33 cellular contexts compared by ENCODE assay signal in genomic region chr2:46537046-46537445, GRCh38. TPM values are rescaled to one million over a fixed set of nuclear protein-coding genes. Genes with fewer than 3 reads are reported as not detected.
"Had no signal": no experiment of that assay in that cellular context is flagged by ENCODE, and none has a peak within 500 bp of the region (broad histone marks: within the 10 kb centered on the region; RNA-seq: fewer than 3 reads in every experiment).

No MANE protein-coding gene starts in this region.

- H3K27ac ChIP-seq: pancreas, prostate gland, tibial artery had no signal

- H3K4me3 ChIP-seq: gastroesophageal sphincter, lower lobe of right lung, pancreas, prostate gland, smooth muscle cell, stomach, tibial artery had no signal

- DNase-seq: activated B cell treated with CpG ODN at 0.5 μM for 24 hours; activated CD4-positive, alpha-beta T cell treated with anti-CD3 and anti-CD28 coated beads, Interleukin-2, amount 50 U/mL, for 1 hour; activated CD8-positive, alpha-beta T cell treated with anti-CD3 and anti-CD28 coated beads for 36 hours; activated gamma-delta T cell treated with Interleukin-2 at 50 U/mL for 16 hours; activated naive CD4-positive, alpha-beta T cell treated with anti-CD3 and anti-CD28 coated beads, Interleukin-2, amount 50 U/mL, for 16 hours; activated T-cell treated with anti-CD3 and anti-CD28 coated beads, Interleukin-2, amount 50 U/mL, for 4 hours; amygdala; caudate nucleus; dermis blood vessel endothelial cell; effector CD4-positive, alpha-beta T cell; hypothalamus; lower lobe of right lung; nucleus accumbens; pancreas; retina; stimulated activated CD4-positive, alpha-beta T cell treated with anti-CD3 and anti-CD28 coated beads, Interleukin-1b, Interleukin-23, amount 100 ng/mL, for 48 hours; stimulated activated CD4-positive, alpha-beta T cell treated with anti-CD3 and anti-CD28 coated beads, Interleukin-4, amount 100 ng/mL, for 4 hours; stimulated activated CD8-positive, alpha-beta memory T cell treated with anti-CD3 and anti-CD28 coated beads, Interleukin-4, amount 100 ng/mL, for 48 hours; stimulated activated naive B cell treated with anti-CD40 and anti-IgM and Interleukin-4, amounts not matched to agents 10 μg/mL and 1 μg/mL and 100 μg/mL, for 72 hours; stomach; T-helper 1 cell; tibial artery had no signal

- H3K4me3 Mint-ChIP-seq: activated B cell treated with CpG ODN at 0.5 μM for 24 hours; activated CD8-positive, alpha-beta T cell treated with anti-CD3 and anti-CD28 coated beads for 36 hours; activated T-cell treated with anti-CD3 and anti-CD28 coated beads, Interleukin-2, amount 50 U/mL, for 4 hours; activated T-helper 17 cell treated with anti-CD3 and anti-CD28 coated beads, Interleukin-2, amount 50 U/mL, for 72 hours; stimulated activated naive B cell treated with anti-CD40 and anti-IgM and Interleukin-4, amounts not matched to agents 10 μg/mL and 1 μg/mL and 100 μg/mL, for 72 hours; T-helper 2 cell treated with Interferon-gamma antibody and Interleukin-4, amounts not matched to agents 5 μg/mL and 100 μg/mL, for 36 hours had no signal

- H3K27me3 Mint-ChIP-seq: activated B cell treated with CpG ODN at 0.5 μM for 24 hours; activated CD8-positive, alpha-beta T cell treated with anti-CD3 and anti-CD28 coated beads for 36 hours; activated T-helper 17 cell treated with anti-CD3 and anti-CD28 coated beads, Interleukin-2, amount 50 U/mL, for 72 hours; stimulated activated naive B cell treated with anti-CD40 and anti-IgM and Interleukin-4, amounts not matched to agents 10 μg/mL and 1 μg/mL and 100 μg/mL, for 72 hours had no signal

- H3K27ac Mint-ChIP-seq: T-helper 2 cell treated with Interferon-gamma antibody and Interleukin-4, amounts not matched to agents 5 μg/mL and 100 μg/mL, for 36 hours had no signal

- H3K27me3 ChIP-seq: gastroesophageal sphincter, pancreas, stomach, tibial artery had no signal

- H3K9me3 Mint-ChIP-seq: activated B cell treated with CpG ODN at 0.5 μM for 24 hours; activated CD8-positive, alpha-beta T cell treated with anti-CD3 and anti-CD28 coated beads for 36 hours; activated T-cell treated with anti-CD3 and anti-CD28 coated beads, Interleukin-2, amount 50 U/mL, for 4 hours; activated T-helper 17 cell treated with anti-CD3 and anti-CD28 coated beads, Interleukin-2, amount 50 U/mL, for 72 hours; T-helper 2 cell treated with Interferon-gamma antibody and Interleukin-4, amounts not matched to agents 5 μg/mL and 100 μg/mL, for 36 hours had no signal

- H3K4me2 ChIP-seq: smooth muscle cell had no signal

- H3K36me3 ChIP-seq: lower lobe of right lung, pancreas, prostate gland had no signal

- H3K9me3 ChIP-seq: gastroesophageal sphincter, lower lobe of right lung, pancreas, prostate gland, stomach, tibial artery had no signal

- ATAC-seq: activated CD8-positive, alpha-beta T cell treated with anti-CD3 and anti-CD28 coated beads for 36 hours; activated T-cell treated with anti-CD3 and anti-CD28 coated beads, Interleukin-2, amount 50 U/mL, for 4 hours; activated T-helper 17 cell treated with anti-CD3 and anti-CD28 coated beads, Interleukin-2, amount 50 U/mL, for 72 hours; gastroesophageal sphincter; left lobe of liver; lower lobe of right lung; pancreas; stimulated activated naive B cell treated with anti-CD40 and anti-IgM and Interleukin-4, amounts not matched to agents 10 μg/mL and 1 μg/mL and 100 μg/mL, for 72 hours had no signal

RNA-seq across cellular contexts. Expression of gene TMEM247, which starts 57.7 kb away (rescaled TPM):
- total RNA-seq: activated B cell treated with CpG ODN at 0.5 μM for 24 hours; activated CD8-positive, alpha-beta T cell treated with anti-CD3 and anti-CD28 coated beads for 36 hours; activated T-cell treated with anti-CD3 and anti-CD28 coated beads, Interleukin-2, amount 50 U/mL, for 4 hours; activated T-helper 17 cell treated with anti-CD3 and anti-CD28 coated beads, Interleukin-2, amount 50 U/mL, for 72 hours; dermis blood vessel endothelial cell; epithelial cell of proximal tubule; gastroesophageal sphincter; kidney epithelial cell; left lobe of liver; lower lobe of right lung; mucosa of gallbladder; pancreas; smooth muscle cell; stomach; ureter had no signal
- polyA plus RNA-seq: neural cell, pancreas, smooth muscle cell, stomach had no signal
